Comparison of ENCODE assay signal across 12 cellular contexts in the genomic region with DNA sequence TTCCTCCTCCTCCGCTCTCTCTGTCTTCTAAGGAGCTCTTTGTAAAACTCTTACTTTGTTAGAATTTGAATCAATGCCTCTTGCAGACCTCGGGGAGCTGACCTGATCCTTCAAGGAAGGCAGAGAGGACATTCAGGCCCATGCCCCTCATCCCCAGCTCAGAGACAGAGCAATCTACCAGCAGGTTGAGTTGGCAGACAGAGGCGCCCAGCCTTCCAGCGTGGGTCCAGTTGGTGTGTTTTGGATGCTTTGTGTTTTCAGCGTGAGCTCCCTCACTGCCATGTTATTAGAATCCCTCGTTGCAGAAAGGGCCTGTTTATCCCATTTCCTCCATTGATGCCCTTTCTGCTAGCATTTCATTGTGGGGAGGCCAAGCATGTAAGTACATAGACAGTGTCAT.
DNase-seq lines count a peak whose midpoint lies in the region; ATAC-seq and TF ChIP-seq lines count a peak whose summit lies in the region.
"Had no signal": no experiment of that assay in that cellular context is flagged by ENCODE, and none has a peak within 500 bp of the region (broad histone marks: within the 10 kb centered on the region; RNA-seq: fewer than 3 reads in every experiment).

No MANE protein-coding gene starts in this region.

- H3K9me3 ChIP-seq in left ventricle myocardium inferior (replicated peaks): no peaks in the 10 kb centered on the region
- H3K9me3 ChIP-seq in duodenal mucosa (ENCODE audit: control insufficient read depth in 1 of 2, low read length in 2 of 2): no peaks in the 10 kb centered on the region
- no peaks in the 10 kb centered on the region for H3K9me3 ChIP-seq in uterus

- H3K9ac ChIP-seq in duodenal mucosa (ENCODE audit: low read depth in 1 of 2, low read length in 2 of 2): no peak overlapping the region

- H3K27me3 Mint-ChIP-seq in neural crest cell (ENCODE audit: low read depth): no peaks in the 10 kb centered on the region

- no peak for TF ChIP-seq POLR2A in uterus (IDR thresholded peaks at IDR 0.05)

- H3K27me3 ChIP-seq in left ventricle myocardium inferior (ENCODE audit: low read depth) (no peaks in the 10 kb centered on the region), duodenal mucosa (ENCODE audit: control insufficient read depth in 1 of 2, insufficient read depth in 2 of 2, low read length in 2 of 2) (no peaks in the 10 kb centered on the region), uterus (no peaks in the 10 kb centered on the region)

- H3K9me3 Mint-ChIP-seq in neural crest cell: no peaks in the 10 kb centered on the region
- H3K9me3 Mint-ChIP-seq: activated naive CD4-positive, alpha-beta T cell treated with anti-CD3 and anti-CD28 coated beads, Interleukin-2, amount 50 U/mL, for 72 hours; natural killer cell had no signal

- ATAC-seq in left ventricle myocardium superior (no peak), HG02870 (IDR thresholded peaks at IDR 0.05; ENCODE audit: unreplicated experiment) (no peak), HG02884 (IDR thresholded peaks at IDR 0.05; ENCODE audit: unreplicated experiment) (no peak)
- ATAC-seq: activated naive CD4-positive, alpha-beta T cell treated with anti-CD3 and anti-CD28 coated beads, Interleukin-2, amount 50 U/mL, for 72 hours; natural killer cell had no signal

- H3K27ac ChIP-seq in left ventricle myocardium inferior (replicated peaks) (peak overlapping the region; percentile 79), duodenal mucosa (ENCODE audit: low read depth, low read length) (peak overlapping the region; percentile 26), uterus (peak overlapping the region; percentile 54 to 79)

- TF ChIP-seq CTCF in left ventricle myocardium inferior (IDR thresholded peaks at IDR 0.05; ENCODE audit: borderline replicate concordance): no peak
- TF ChIP-seq CTCF in neural crest cell (conservative IDR thresholded peaks at IDR 0.05): no peak
- TF ChIP-seq CTCF in uterus (IDR thresholded peaks at IDR 0.05): no peak

- H3K27ac Mint-ChIP-seq in neural crest cell (ENCODE audit: unreplicated experiment): peak overlapping the region; percentile 2

- H3K4me1 Mint-ChIP-seq in neural crest cell: peaks cover 42% of the 10 kb centered on the region

- H3K36me3 ChIP-seq in left ventricle myocardium inferior (peaks cover 3% of the 10 kb centered on the region), duodenal mucosa (ENCODE audit: control insufficient read depth in 1 of 2, insufficient read depth in 2 of 2, low read length in 2 of 2) (peaks cover 26 to 49% of the 10 kb centered on the region in 2 donors), uterus (no peaks in the 10 kb centered on the region)

- no peak overlapping the region for H3K4me3 Mint-ChIP-seq in neural crest cell
- H3K4me3 Mint-ChIP-seq: natural killer cell had no signal

- no peak for DNase-seq in left ventricle myocardium inferior
- DNase-seq in left ventricle myocardium superior: no peak
- no peak for DNase-seq in neural crest cell (ENCODE audit: low read depth, low spot score)
- no peak for DNase-seq in uterus
- no peak for DNase-seq in NCI-H1092 (lab: John Stamatoyannopoulos, UW)
- DNase-seq: HCEC 1CT, natural killer cell, NCI-H1417 had no signal

- peaks cover 1% of the 10 kb centered on the region for H3K36me3 Mint-ChIP-seq in neural crest cell (ENCODE audit: low read depth)
- H3K36me3 Mint-ChIP-seq: natural killer cell had no signal

- H3K4me1 ChIP-seq in left ventricle myocardium inferior: peaks cover 70% of the 10 kb centered on the region
- peaks cover 7 to 36% of the 10 kb centered on the region in 2 donors for H3K4me1 ChIP-seq in duodenal mucosa (ENCODE audit: control insufficient read depth in 1 of 2, insufficient read depth in 2 of 2, low read length in 2 of 2)
- peaks cover 0 to 7% of the 10 kb centered on the region in 2 donors for H3K4me1 ChIP-seq in uterus

- H3K4me3 ChIP-seq in left ventricle myocardium inferior (peak overlapping the region; percentile 44), duodenal mucosa (ENCODE audit: low read depth in 1 of 2, low read length in 2 of 2) (no peak overlapping the region), uterus (no peak overlapping the region)

- intact Hi-C loops in left ventricle myocardium inferior (cut with micrococcal nuclease) (no loop called here), left ventricle myocardium superior (cut with micrococcal nuclease) (no loop called here), uterus (cut with DNase I; ENCODE audit: low total_unique reads) (no loop called here)

Comparison
In these comparisons a context has a peak if more than half of its experiments do, and no peak if none do; other contexts are left out.
1. H3K27ac ChIP-seq: peak in every context shown above with its lines; median percentile 79 in left ventricle myocardium inferior; 66 in uterus; 26 in duodenal mucosa.